In genomic region chr12:101876861-101877815, GRCh38 we compare ENCODE assay signal across 8 cellular contexts. TPM values are rescaled to one million over a fixed set of nuclear protein-coding genes. Genes with fewer than 3 reads are reported as not detected.
DNase-seq lines count a peak whose midpoint lies in the region; ATAC-seq and TF ChIP-seq lines count a peak whose summit lies in the region.

Gene DRAM1, plus strand, starts transcription at chr12:101877580. Its CDS starts 210 bp downstream, at chr12:101877790.

- peak within 1 kb of the TSS; percentile 90 for H2AK5ac ChIP-seq in IMR-90 (ENCODE audit: low read depth, low read length)

- peaks cover 2% of the 10 kb centered on the region for H3K36me3 Mint-ChIP-seq in activated naive CD8-positive, alpha-beta T cell treated with anti-CD3 and anti-CD28 coated beads, Interleukin-2, amount 50 U/mL, for 24 hours (ENCODE audit: low read depth)

- WGBS in IMR-90 (ENCODE audit: extremely low coverage in 2 of 2, insufficient read length in 1 of 2), 2 experiments = 1% methylated on average over 28 of the region's 105 CpGs; no CpG with 5 or more reads in 1 of the 2 experiments
- WGBS in thyroid gland, 2 donors = 2 to 3% methylated on average over 35 to 48 of the region's 105 CpGs

- H3K4me2 ChIP-seq in IMR-90 (ENCODE audit: low read depth, low read length) (peak within 1 kb of the TSS; percentile 98), parathyroid adenoma (ENCODE audit: low read length) (peak within 1 kb of the TSS; percentile 91)

- H3K27ac ChIP-seq in IMR-90 (ENCODE audit: insufficient read depth, low read length) = peak within 1 kb of the TSS; percentile 99
- H3K27ac ChIP-seq in parathyroid adenoma = peak within 1 kb of the TSS; percentile 97
- peak within 1 kb of the TSS; percentile 84 to 97 (median 90) for H3K27ac ChIP-seq in thyroid gland

- peak; percentile 84 for ATAC-seq in GM21528 (IDR thresholded peaks at IDR 0.05; ENCODE audit: low FRiP score, unreplicated experiment)
- ATAC-seq in IMR-90 (ENCODE audit: low read depth) = peak; percentile 95
- peak; percentile 91 for ATAC-seq in activated naive CD8-positive, alpha-beta T cell treated with anti-CD3 and anti-CD28 coated beads, Interleukin-2, amount 50 U/mL, for 24 hours
- peak; percentile 96 for ATAC-seq in Right ventricle myocardium superior (ENCODE audit: poor library complexity)

- H3K9me3 ChIP-seq in IMR-90 (ENCODE audit: control insufficient read depth, insufficient read depth, low read length) = no peaks in the 10 kb centered on the region
- H3K9me3 ChIP-seq in parathyroid adenoma (ENCODE audit: control insufficient read depth, low read length) = no peaks in the 10 kb centered on the region
- H3K9me3 ChIP-seq in thyroid gland = no peaks in the 10 kb centered on the region

- H3K79me2 ChIP-seq in parathyroid adenoma = peaks cover 10% of the 10 kb centered on the region

- H2BK5ac ChIP-seq in IMR-90 (ENCODE audit: low read depth, low read length, poor library complexity, severe bottlenecking) = peak within 1 kb of the TSS; percentile 97

- POLR2A ChIA-PET in IMR-90 (lab: Charles Lee; ENCODE audit: unreplicated experiment) = interaction anchor here (0.5 to 1.0 kb wide), 2 partner anchors 14 to 458 kb away, joined by 6 to 18 read pairs; no protein-coding TSS in a partner anchor

- no TSS peak for BruUV-seq in IMR-90 (replicated peaks; lab: Mats Ljungman, UMichigan)

- peak within 1 kb of the TSS; percentile 99 for H3K4ac ChIP-seq in IMR-90 (ENCODE audit: low read depth, low read length)

- no peaks in the 10 kb centered on the region for H3K9me3 Mint-ChIP-seq in activated naive CD8-positive, alpha-beta T cell treated with anti-CD3 and anti-CD28 coated beads, Interleukin-2, amount 50 U/mL, for 24 hours

- in situ Hi-C loops in IMR-90 (cut with MboI; ENCODE audit: low sequenced_read_pairs) = no loop called here

- H3K36me3 ChIP-seq in IMR-90 (ENCODE audit: control insufficient read depth, insufficient read depth, low read length) (peaks cover 7% of the 10 kb centered on the region; the same call in 1 of the 2 replicates), parathyroid adenoma (ENCODE audit: control insufficient read depth, insufficient read depth, low read length) (no peaks in the 10 kb centered on the region), thyroid gland (no peaks in the 10 kb centered on the region)

- peak within 1 kb of the TSS; percentile 99 for H3K14ac ChIP-seq in IMR-90 (replicated peaks; ENCODE audit: low read depth, low read length)

- TF ChIP-seq POLR2A in IMR-90 (IDR thresholded peaks at IDR 0.05; ENCODE audit: low read depth, low read length) (peak; percentile 88), thyroid gland (IDR thresholded peaks at IDR 0.05) (peak in 1 of 2 donors; percentile 72)

- intact Hi-C loops in IMR-90 (cut with micrococcal nuclease) = loop anchor here (2.0 kb wide), 1 partner anchor 14 kb away; no protein-coding TSS in a partner anchor
- intact Hi-C loops in Right ventricle myocardium superior (cut with DNase I) = no loop called here
- intact Hi-C loops in thyroid gland (cut with DNase I) = no loop called here

- H2AFZ ChIP-seq in IMR-90 (replicated peaks; ENCODE audit: low read length, poor library complexity) = peak within 1 kb of the TSS; percentile 94
- peak within 1 kb of the TSS; percentile 97 for H2AFZ ChIP-seq in parathyroid adenoma

- H4K91ac ChIP-seq in IMR-90 (ENCODE audit: insufficient read depth, low read depth, low read length) = peak within 1 kb of the TSS; percentile 97

- peak within 1 kb of the TSS; percentile 88 for H3K4me3 Mint-ChIP-seq in activated naive CD8-positive, alpha-beta T cell treated with anti-CD3 and anti-CD28 coated beads, Interleukin-2, amount 50 U/mL, for 24 hours

- TF ChIP-seq RAD21 in IMR-90 (IDR thresholded peaks at IDR 0.05; ENCODE audit: low read length) = no peak

- H3K4me3 ChIP-seq in IMR-90 (ENCODE audit: insufficient read depth, low read depth, low read length) (peak within 1 kb of the TSS; percentile 99), parathyroid adenoma (ENCODE audit: low read depth, low read length) (peak within 1 kb of the TSS; percentile 83), thyroid gland (replicated peaks in 1 of 3) (peak within 1 kb of the TSS; percentile 54 to 88 (median 87))

- TF ChIP-seq CTCF in IMR-90 (conservative IDR thresholded peaks at IDR 0.05; ENCODE audit: low read depth, low read length) = 0 out of 2 replicates have a peak, but pooled peaks have one; percentile 6
- peak; percentile 29 for TF ChIP-seq CTCF in parathyroid adenoma (IDR thresholded peaks at IDR 0.05)
- peak in 1 of 6 experiments; percentile 8 for TF ChIP-seq CTCF in thyroid gland (IDR thresholded peaks at IDR 0.05)

- H4K5ac ChIP-seq in IMR-90 (ENCODE audit: low read depth, low read length) = peak within 1 kb of the TSS; percentile 97

- H4K20me1 ChIP-seq in IMR-90 (ENCODE audit: insufficient read depth, low read length) = no peaks in the 10 kb centered on the region

- H2BK15ac ChIP-seq in IMR-90 (ENCODE audit: low read depth, low read length) = peak within 1 kb of the TSS; percentile 77; the same call in 2 of the 3 replicates

- DNase-seq in EH (ENCODE audit: low read depth) = peak; percentile 93
- peak; percentile 89 for DNase-seq in IMR-90
- peak; percentile 61 for DNase-seq in SKM-1 treated with dmso at 0.1 percent for 144 hours (lab: John Stamatoyannopoulos, UW; ENCODE audit: unreplicated experiment)
- peak; percentile 82 for DNase-seq in activated naive CD8-positive, alpha-beta T cell treated with anti-CD3 and anti-CD28 coated beads, Interleukin-2, amount 50 U/mL, for 24 hours
- peak; percentile 95 for DNase-seq in Right ventricle myocardium superior
- DNase-seq in thyroid gland = peak; percentile 87 to 88

- peak within 1 kb of the TSS; percentile 69 for H3K27ac Mint-ChIP-seq in activated naive CD8-positive, alpha-beta T cell treated with anti-CD3 and anti-CD28 coated beads, Interleukin-2, amount 50 U/mL, for 24 hours

- peak within 1 kb of the TSS; percentile 94 for H2BK120ac ChIP-seq in IMR-90 (ENCODE audit: low read depth, low read length)

- H3K18ac ChIP-seq in IMR-90 (ENCODE audit: low read depth, low read length) = peak within 1 kb of the TSS; percentile 96

- H3K9ac ChIP-seq in IMR-90 (ENCODE audit: low read depth, low read length) = peak within 1 kb of the TSS; percentile 98
- H3K9ac ChIP-seq in parathyroid adenoma = peak within 1 kb of the TSS; percentile 91

- H3K79me1 ChIP-seq in IMR-90 (ENCODE audit: low read depth in 1 of 2, low read length in 2 of 2) = peaks cover 20 to 43% of the 10 kb centered on the region in 2 experiments

- H3K23ac ChIP-seq in IMR-90 (ENCODE audit: low read depth, low read length) = peak within 1 kb of the TSS; percentile 97

- peak within 1 kb of the TSS; percentile 64 for H2BK20ac ChIP-seq in IMR-90 (ENCODE audit: low read depth, low read length)

- H3K27me3 Mint-ChIP-seq in activated naive CD8-positive, alpha-beta T cell treated with anti-CD3 and anti-CD28 coated beads, Interleukin-2, amount 50 U/mL, for 24 hours = no peaks in the 10 kb centered on the region

- H3K4me1 Mint-ChIP-seq in activated naive CD8-positive, alpha-beta T cell treated with anti-CD3 and anti-CD28 coated beads, Interleukin-2, amount 50 U/mL, for 24 hours = peaks cover 22% of the 10 kb centered on the region

- peak within 1 kb of the TSS; percentile 98 for H2AK9ac ChIP-seq in IMR-90 (replicated peaks; ENCODE audit: low read depth, low read length, poor library complexity)

- peak within 1 kb of the TSS; percentile 69 to 97 for H4K8ac ChIP-seq in IMR-90 (ENCODE audit: low read depth in 2 of 2, low read length in 2 of 2)

- H3K4me1 ChIP-seq in IMR-90 (ENCODE audit: control insufficient read depth, insufficient read depth, low read length) = peaks cover 1% of the 10 kb centered on the region
- H3K4me1 ChIP-seq in parathyroid adenoma = peaks cover 6% of the 10 kb centered on the region
- no peaks in the 10 kb centered on the region for H3K4me1 ChIP-seq in thyroid gland

- peak within 1 kb of the TSS; percentile 80 for H3K56ac ChIP-seq in IMR-90 (ENCODE audit: extremely low read depth, insufficient read depth, low read length)

- dilution Hi-C loops in IMR-90 (cut with HindIII; ENCODE audit: low sequenced_read_pairs, unreplicated experiment) = no loop called here

- no peaks in the 10 kb centered on the region for H3K27me3 ChIP-seq in IMR-90 (ENCODE audit: control insufficient read depth, insufficient read depth, low read length)
- no peaks in the 10 kb centered on the region for H3K27me3 ChIP-seq in parathyroid adenoma (ENCODE audit: control insufficient read depth, insufficient read depth, low read length)
- no peaks in the 10 kb centered on the region for H3K27me3 ChIP-seq in thyroid gland

- H3K9me1 ChIP-seq in IMR-90 (ENCODE audit: insufficient read depth, low read length) = no peaks in the 10 kb centered on the region

- CTCF ChIA-PET in IMR-90 (lab: Yijun Ruan, JAX) = interaction anchor here (1.3 kb wide), 1 partner anchor 14 kb away, joined by 3 read pairs; no protein-coding TSS in a partner anchor

TF ChIP-seq in IMR-90, 13 proteins besides CTCF, POLR2A, EP300 and RAD21 (continues in another document):
- TF ChIP-seq BHLHE40 (IDR thresholded peaks at IDR 0.05; ENCODE audit: low read depth, low read length) (no peak; the same call in 1 of the 2 replicates), MAZ (IDR thresholded peaks at IDR 0.05; ENCODE audit: borderline replicate concordance, low read depth, low read length) (peak; percentile 87), USF2 (IDR thresholded peaks at IDR 0.05; ENCODE audit: low read depth, low read length) (no peak), NFE2L2 (IDR thresholded peaks at IDR 0.05; ENCODE audit: low read depth, low read length) (no peak), CEBPB (IDR thresholded peaks at IDR 0.05; ENCODE audit: low read depth, low read length) (peak; percentile 94), CHD1 (IDR thresholded peaks at IDR 0.05; ENCODE audit: low read depth, low read length) (no peak)

RNA-seq across cellular contexts. Expression of gene DRAM1, which starts in this region (rescaled TPM):
- total RNA-seq in IMR-90 (2012; rRNA removed) (27.2 and 27.5 TPM in 2 replicates), Right ventricle myocardium superior (5.0 TPM), thyroid gland (10 to 100 TPM in 3 of 4 donors, 1 to 10 TPM in 1; 7.8 to 31.0 (median 14.1) TPM)
- 15.8 and 20.0 TPM in 2 replicates for polyA plus RNA-seq in IMR-90 (2012; rRNA removed)
- polyA plus RNA-seq in IMR-90 (2012; cell fraction: cytosol; rRNA removed) = 8.7 and 16.2 TPM in 2 replicates
- polyA plus RNA-seq in IMR-90 (2012; cell fraction: nucleus; rRNA removed; ENCODE audit: low replicate concordance) = 3.8 and 25.0 TPM in 2 replicates

Comparison
In these comparisons a context has a peak if more than half of its experiments do, and no peak if none do; other contexts are left out.
1. Peak in every context shown above with its lines: DNase-seq, ATAC-seq, H3K4me3 ChIP-seq and H3K27ac ChIP-seq.